In the genomic region with DNA sequence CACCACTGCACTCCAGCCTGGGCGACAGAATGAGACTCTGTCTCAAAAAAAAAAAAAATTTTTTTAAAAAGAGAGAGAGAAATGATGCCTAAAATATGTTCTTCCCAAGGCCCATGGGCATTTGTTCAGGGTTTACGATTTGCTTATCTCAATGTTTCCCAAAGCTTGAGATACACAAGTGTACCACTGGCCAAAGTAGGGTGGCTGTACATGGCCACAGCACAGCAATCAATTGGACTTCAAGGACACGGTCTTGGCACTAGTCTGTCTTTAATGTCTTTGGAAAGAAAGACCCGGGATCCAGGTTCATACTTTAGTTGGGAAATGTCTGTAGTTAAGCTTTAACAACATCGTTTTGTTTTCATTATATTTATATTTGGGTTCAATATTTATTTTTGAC, we compare ENCODE assay signal across 30 cellular contexts. TPM values are rescaled to one million over a fixed set of nuclear protein-coding genes. Genes with fewer than 3 reads are reported as not detected.
"Had no signal": no experiment of that assay in that cellular context is flagged by ENCODE, and none has a peak within 500 bp of the region (broad histone marks: within the 10 kb centered on the region; RNA-seq: fewer than 3 reads in every experiment).

No MANE protein-coding gene starts in this region.

- H3K27me3 ChIP-seq: stomach, suprapubic skin, testis, thyroid gland, tibial artery, tibial nerve, transverse colon, upper lobe of left lung, upper lobe of right lung, uterus, vagina had no signal

- DNase-seq: stimulated activated CD4-positive, alpha-beta T cell treated with anti-CD3 and anti-CD28 coated beads, Interleukin-2, amount 100 ng/mL, for 48 hours; stimulated activated CD4-positive, alpha-beta T cell treated with anti-CD3 and anti-CD28 coated beads, Interleukin-4, amount 100 ng/mL, for 1 hour; stimulated activated CD4-positive, alpha-beta T cell treated with anti-CD3 and anti-CD28 coated beads, Interleukin-4, amount 100 ng/mL, for 24 hours; stimulated activated CD4-positive, alpha-beta T cell treated with anti-CD3 and anti-CD28 coated beads, Interleukin-4, amount 100 ng/mL, for 4 hours; stimulated activated CD8-positive, alpha-beta memory T cell treated with anti-CD3 and anti-CD28 coated beads, Interleukin-4, amount 100 ng/mL, for 48 hours; stimulated activated naive B cell treated with anti-CD40 and anti-IgM and Interleukin-4, amounts not matched to agents 10 μg/mL and 1 μg/mL and 100 μg/mL, for 72 hours; stimulated activated naive CD4-positive, alpha-beta T cell; stimulated activated naive CD4-positive, alpha-beta T cell treated with Interleukin-2 at 50 U/mL for 16 hours; stimulated activated naive CD8-positive, alpha-beta T cell treated with anti-CD3 and anti-CD28 coated beads, Interleukin-15, amount 100 ng/mL, for 72 hours; stimulated activated naive CD8-positive, alpha-beta T cell treated with anti-CD3 and anti-CD28 coated beads, Interleukin-15, Interleukin-2, amounts not matched to agents 100 U/mL and 50 U/mL, for 24 hours; stomach; substantia nigra; testis; thyroid gland; transverse colon; trophoblast cell; upper lobe of left lung; upper lobe of right lung; uterus had no signal

- H3K27ac ChIP-seq: stomach, suprapubic skin, testis, thyroid gland, tibial artery, tibial nerve, transverse colon, upper lobe of left lung, upper lobe of right lung, uterus, vagina had no signal

- H3K4me3 ChIP-seq: stomach, suprapubic skin, testis, thoracic aorta, thyroid gland, tibial artery, tibial nerve, transverse colon, upper lobe of left lung, upper lobe of right lung, uterus, vagina had no signal

- H3K36me3 ChIP-seq: thoracic aorta, transverse colon, uterus, vagina had no signal

- ATAC-seq: stimulated activated effector memory CD8-positive, alpha-beta T cell treated with anti-CD3 and anti-CD28 coated beads, Interleukin-12 subunit alpha, Interleukin-12 subunit beta, amount 100 ng/mL, for 72 hours; stimulated activated memory B cell treated with anti-CD40 and anti-IgM and Interleukin-4, amounts not matched to agents 10 μg/mL and 1 μg/mL and 100 μg/mL, for 72 hours; stimulated activated naive B cell treated with anti-CD40 and anti-IgM and Interleukin-4, amounts not matched to agents 10 μg/mL and 1 μg/mL and 100 μg/mL, for 72 hours; stimulated activated naive CD8-positive, alpha-beta T cell treated with anti-CD3 and anti-CD28 coated beads, Interleukin-15, amount 100 ng/mL, for 72 hours; stimulated activated naive CD8-positive, alpha-beta T cell treated with anti-CD3 and anti-CD28 coated beads, Interleukin-15, Interleukin-2, amounts not matched to agents 100 U/mL and 50 U/mL, for 24 hours; upper lobe of right lung had no signal

- H3K9me3 ChIP-seq: suprapubic skin, testis, thyroid gland, uterus, vagina had no signal

- FAIRE-seq: urothelium cell line had no signal

- H3K4me1 ChIP-seq: testis, thyroid gland, tibial nerve, transverse colon, upper lobe of left lung, upper lobe of right lung had no signal

RNA-seq across cellular contexts. Expression of a gene that starts 9.5 kb away (rescaled TPM):
- total RNA-seq: stomach, subcutaneous adipose tissue, suprapubic skin, thoracic aorta, tibial nerve, transverse colon, ureter, urinary bladder, vagina had no signal
- polyA plus RNA-seq: urinary bladder had no signal
